14 cellular contexts compared by ENCODE assay signal in the genomic region with DNA sequence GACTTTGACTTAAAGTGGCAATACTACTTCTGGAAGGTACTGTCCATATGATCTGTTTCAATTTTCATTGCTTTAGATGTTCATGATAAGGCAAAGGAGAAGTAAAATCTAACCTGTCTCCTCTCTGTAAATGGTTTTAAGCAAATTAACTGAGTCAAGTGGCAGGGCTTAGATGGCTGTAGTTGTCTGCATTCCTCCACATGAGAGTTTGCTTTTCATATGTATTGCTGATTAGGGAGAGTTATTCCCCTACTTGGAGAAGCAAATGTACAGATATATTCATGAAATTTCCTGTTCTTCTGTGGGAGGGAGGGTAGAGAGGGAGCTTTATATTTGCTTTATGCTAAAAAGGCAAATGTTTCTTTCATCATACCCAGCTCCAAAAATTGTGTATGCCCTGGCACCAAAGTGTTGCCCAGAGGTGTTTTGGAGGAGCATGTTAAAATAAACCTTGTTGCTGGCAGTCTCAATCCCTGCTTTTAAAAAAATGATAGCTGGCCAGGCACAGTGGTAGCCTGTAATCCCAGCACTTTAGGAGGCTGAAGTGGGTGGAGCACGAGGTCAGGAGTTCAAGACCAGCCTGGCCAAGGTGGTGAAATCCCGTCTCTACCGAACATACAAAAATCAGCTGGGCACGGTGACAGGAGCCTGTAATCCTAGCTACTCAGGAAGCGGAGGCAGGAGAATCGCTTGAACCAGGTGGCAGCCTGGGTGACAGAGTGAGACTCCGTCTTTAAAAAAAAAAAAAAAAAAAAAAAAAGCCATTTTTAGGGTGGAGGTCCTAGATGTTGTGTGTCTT. TPM values are rescaled to one million over a fixed set of nuclear protein-coding genes. Genes with fewer than 3 reads are reported as not detected.
DNase-seq lines count a peak whose midpoint lies in the region; ATAC-seq and TF ChIP-seq lines count a peak whose summit lies in the region.
"Had no signal": no experiment of that assay in that cellular context is flagged by ENCODE, and none has a peak within 500 bp of the region (broad histone marks: within the 10 kb centered on the region; RNA-seq: fewer than 3 reads in every experiment).

No MANE protein-coding gene starts in this region.

- H3K36me3 Mint-ChIP-seq in WTC11, result peaks cover 15% of the 10 kb centered on the region; the same call in 1 of the 2 replicates

- ATAC-seq in Right ventricle myocardium superior (ENCODE audit: poor library complexity), result peak; percentile 37
- no peak for ATAC-seq in WTC11
- no peak for ATAC-seq in right cardiac atrium
- peak; percentile 41 for ATAC-seq in upper lobe of right lung

- H3K4me1 ChIP-seq in right atrium auricular region (peaks cover 0 to 36% of the 10 kb centered on the region in 2 donors), right cardiac atrium (ENCODE audit: control insufficient read depth, insufficient read depth, low read length) (peaks cover 14% of the 10 kb centered on the region), upper lobe of right lung (peaks cover 26% of the 10 kb centered on the region)

- H3K4me3 ChIP-seq in right atrium auricular region (no peak overlapping the region), right cardiac atrium (ENCODE audit: low read length) (no peak overlapping the region), upper lobe of right lung (no peak overlapping the region)

- POLR2A ChIA-PET in WTC11 (lab: Charles Lee), result no interaction called here

- DNase-seq in Right ventricle myocardium superior (no peak), right atrium auricular region (ENCODE audit: low spot score) (no peak), WTC11 (ENCODE audit: low spot score) (no peak), right cardiac atrium (peak in 2 of 3 donors; percentile 18 to 52), upper lobe of right lung (no peak), NCI-H2107 treated with DMSO at 0.1 percent for 48 hours (lab: John Stamatoyannopoulos, UW; ENCODE audit: unreplicated experiment) (no peak), NCI-H345 treated with DMSO at 0.1 percent for 48 hours (lab: John Stamatoyannopoulos, UW; ENCODE audit: unreplicated experiment) (no peak)
- DNase-seq: C1 segment of cervical spinal cord; Calu3; CD4-positive, alpha-beta T cell; DMS 273 treated with DMSO at 0.1 percent for 48 hours; H7 had no signal

- peaks cover 84% of the 10 kb centered on the region for H3K4me1 Mint-ChIP-seq in WTC11

- no peak overlapping the region for H3K4me3 Mint-ChIP-seq in WTC11
- H3K4me3 Mint-ChIP-seq: B cell; CD4-positive, alpha-beta T cell had no signal

- H3K27me3 Mint-ChIP-seq in WTC11 (ENCODE audit: low read depth), result no peaks in the 10 kb centered on the region
- H3K27me3 Mint-ChIP-seq: B cell had no signal

- 0 out of 2 replicates have a peak overlapping the region, but pooled peaks have one; percentile 39 for H3K27ac Mint-ChIP-seq in WTC11
- H3K27ac Mint-ChIP-seq: B cell; CD4-positive, alpha-beta T cell had no signal

- H3K9me3 ChIP-seq in right atrium auricular region (no peaks in the 10 kb centered on the region), right cardiac atrium (ENCODE audit: control insufficient read depth, low read length) (no peaks in the 10 kb centered on the region), upper lobe of right lung (no peaks in the 10 kb centered on the region)

- H3K9me3 Mint-ChIP-seq in WTC11, result peaks cover 7% of the 10 kb centered on the region; the same call in 1 of the 2 replicates
- H3K9me3 Mint-ChIP-seq: CD4-positive, alpha-beta T cell had no signal

- H3K27ac ChIP-seq in right atrium auricular region (peak overlapping the region in 1 of 2 donors; percentile 37), right cardiac atrium (ENCODE audit: low read length) (no peak overlapping the region), upper lobe of right lung (no peak overlapping the region)
- H3K27ac ChIP-seq: HL-60 had no signal

- H3K27me3 ChIP-seq in right atrium auricular region (no peaks in the 10 kb centered on the region), right cardiac atrium (ENCODE audit: control insufficient read depth, insufficient read depth) (no peaks in the 10 kb centered on the region), upper lobe of right lung (no peaks in the 10 kb centered on the region)

- TF ChIP-seq CTCF in right atrium auricular region (IDR thresholded peaks at IDR 0.05), result no peak
- TF ChIP-seq CTCF in WTC11 (IDR thresholded peaks at IDR 0.05), result no peak
- TF ChIP-seq CTCF in upper lobe of right lung (IDR thresholded peaks at IDR 0.05), result no peak

- intact Hi-C loops in Right ventricle myocardium superior (cut with DNase I) (no loop called here), right cardiac atrium (cut with DNase I) (no loop called here), upper lobe of right lung (cut with DNase I) (no loop called here)

- WGBS in right cardiac atrium, result 56% methylated on average over 7 of the region's 7 CpGs

- CTCF ChIA-PET in WTC11 (lab: Charles Lee), result interaction anchor here (0.6 to 1.7 kb wide), 2 partner anchors 52 to 89 kb away, joined by 5 read pairs; no protein-coding TSS in a partner anchor

- no peaks in the 10 kb centered on the region for H3K36me3 ChIP-seq in right atrium auricular region
- H3K36me3 ChIP-seq in upper lobe of right lung, result no peaks in the 10 kb centered on the region

TF ChIP-seq in WTC11, 78 proteins besides CTCF, POLR2A, EP300 and RAD21:
- TF ChIP-seq ZNF232 (CRISPR knock-in tag; IDR thresholded peaks at IDR 0.05), result no peak
- no peak for TF ChIP-seq ZNF219 (CRISPR knock-in tag; IDR thresholded peaks at IDR 0.05; ENCODE audit: borderline replicate concordance)
- TF ChIP-seq NR3C1 (CRISPR knock-in tag; conservative IDR thresholded peaks at IDR 0.05; ENCODE audit: low read depth), result no peak
- TF ChIP-seq FOXP1 (CRISPR knock-in tag; IDR thresholded peaks at IDR 0.05; ENCODE audit: borderline replicate concordance), result no peak
- TF ChIP-seq, protein P1, sequence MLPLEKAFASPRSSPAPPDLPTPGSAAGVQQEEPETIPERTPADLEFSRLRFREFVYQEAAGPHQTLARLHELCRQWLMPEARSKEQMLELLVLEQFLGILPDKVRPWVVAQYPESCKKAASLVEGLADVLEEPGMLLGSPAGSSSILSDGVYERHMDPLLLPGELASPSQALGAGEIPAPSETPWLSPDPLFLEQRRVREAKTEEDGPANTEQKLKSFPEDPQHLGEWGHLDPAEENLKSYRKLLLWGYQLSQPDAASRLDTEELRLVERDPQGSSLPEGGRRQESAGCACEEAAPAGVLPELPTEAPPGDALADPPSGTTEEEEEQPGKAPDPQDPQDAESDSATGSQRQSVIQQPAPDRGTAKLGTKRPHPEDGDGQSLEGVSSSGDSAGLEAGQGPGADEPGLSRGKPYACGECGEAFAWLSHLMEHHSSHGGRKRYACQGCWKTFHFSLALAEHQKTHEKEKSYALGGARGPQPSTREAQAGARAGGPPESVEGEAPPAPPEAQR (CRISPR knock-in tag; IDR thresholded peaks at IDR 0.05), result no peak
- no peak for TF ChIP-seq PRRX2 (CRISPR knock-in tag; IDR thresholded peaks at IDR 0.05)
- TF ChIP-seq SMAD3 (CRISPR knock-in tag; IDR thresholded peaks at IDR 0.05; ENCODE audit: borderline replicate concordance), result no peak
- no peak for TF ChIP-seq ZNF416 (CRISPR knock-in tag; IDR thresholded peaks at IDR 0.05)
- no peak for TF ChIP-seq GRHL2 (CRISPR knock-in tag; IDR thresholded peaks at IDR 0.05; ENCODE audit: insufficient replicate concordance, severe bottlenecking)
- no peak for TF ChIP-seq IRF2 (CRISPR knock-in tag; IDR thresholded peaks at IDR 0.05; ENCODE audit: borderline replicate concordance, low read depth)
- no peak for TF ChIP-seq HMGA2 (CRISPR knock-in tag; IDR thresholded peaks at IDR 0.05)
- no peak for TF ChIP-seq NFYB (CRISPR knock-in tag; conservative IDR thresholded peaks at IDR 0.05; ENCODE audit: low read depth)
- TF ChIP-seq ZBTB21 (CRISPR knock-in tag; IDR thresholded peaks at IDR 0.05; ENCODE audit: borderline replicate concordance), result no peak
- TF ChIP-seq, protein P2, sequence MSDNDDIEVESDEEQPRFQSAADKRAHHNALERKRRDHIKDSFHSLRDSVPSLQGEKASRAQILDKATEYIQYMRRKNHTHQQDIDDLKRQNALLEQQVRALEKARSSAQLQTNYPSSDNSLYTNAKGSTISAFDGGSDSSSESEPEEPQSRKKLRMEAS (CRISPR knock-in tag; IDR thresholded peaks at IDR 0.05), result no peak
- TF ChIP-seq CREM (CRISPR knock-in tag; IDR thresholded peaks at IDR 0.05), result no peak
- TF ChIP-seq SOX15 (CRISPR knock-in tag; IDR thresholded peaks at IDR 0.05), result no peak
- TF ChIP-seq, protein P3, sequence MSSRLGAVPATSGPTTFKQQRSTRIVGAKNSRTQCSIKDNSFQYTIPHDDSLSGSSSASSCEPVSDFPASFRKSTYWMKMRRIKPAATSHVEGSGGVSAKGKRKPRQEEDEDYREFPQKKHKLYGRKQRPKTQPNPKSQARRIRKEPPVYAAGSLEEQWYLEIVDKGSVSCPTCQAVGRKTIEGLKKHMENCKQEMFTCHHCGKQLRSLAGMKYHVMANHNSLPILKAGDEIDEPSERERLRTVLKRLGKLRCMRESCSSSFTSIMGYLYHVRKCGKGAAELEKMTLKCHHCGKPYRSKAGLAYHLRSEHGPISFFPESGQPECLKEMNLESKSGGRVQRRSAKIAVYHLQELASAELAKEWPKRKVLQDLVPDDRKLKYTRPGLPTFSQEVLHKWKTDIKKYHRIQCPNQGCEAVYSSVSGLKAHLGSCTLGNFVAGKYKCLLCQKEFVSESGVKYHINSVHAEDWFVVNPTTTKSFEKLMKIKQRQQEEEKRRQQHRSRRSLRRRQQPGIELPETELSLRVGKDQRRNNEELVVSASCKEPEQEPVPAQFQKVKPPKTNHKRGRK (CRISPR knock-in tag; IDR thresholded peaks at IDR 0.05; ENCODE audit: borderline replicate concordance), result no peak
- no peak for TF ChIP-seq JAZF1 (CRISPR knock-in tag; IDR thresholded peaks at IDR 0.05)

RNA-seq across cellular contexts. Expression of gene LRRTM2, which starts 3.5 kb away (rescaled TPM):
- total RNA-seq in Right ventricle myocardium superior (not detected), right atrium auricular region (not detected), WTC11 (2021) (not detected in 3 replicates), right cardiac atrium (under 1 TPM in 2 of 4 donors, not detected in 2; 0.17 to 0.31 TPM), upper lobe of right lung (0.52 TPM)
- 0.07 TPM for polyA plus RNA-seq in right cardiac atrium
- total RNA-seq: B cell, Calu3, H7 had no signal

Comparison
In these comparisons a context has a peak if more than half of its experiments do, and no peak if none do; other contexts are left out.
1. ATAC-seq: peak in Right ventricle myocardium superior (single experiment) and upper lobe of right lung (single experiment); none in WTC11 (single experiment) and right cardiac atrium (0 of 2).
2. DNase-seq: peak in right cardiac atrium (2 of 3); none in Right ventricle myocardium superior (single experiment), right atrium auricular region (single experiment), WTC11 (single experiment), upper lobe of right lung (single experiment), NCI-H2107 treated with DMSO at 0.1 percent for 48 hours (single experiment) and NCI-H345 treated with DMSO at 0.1 percent for 48 hours (single experiment).